ENCODE assay signal across 9 cellular contexts in the genomic region with DNA sequence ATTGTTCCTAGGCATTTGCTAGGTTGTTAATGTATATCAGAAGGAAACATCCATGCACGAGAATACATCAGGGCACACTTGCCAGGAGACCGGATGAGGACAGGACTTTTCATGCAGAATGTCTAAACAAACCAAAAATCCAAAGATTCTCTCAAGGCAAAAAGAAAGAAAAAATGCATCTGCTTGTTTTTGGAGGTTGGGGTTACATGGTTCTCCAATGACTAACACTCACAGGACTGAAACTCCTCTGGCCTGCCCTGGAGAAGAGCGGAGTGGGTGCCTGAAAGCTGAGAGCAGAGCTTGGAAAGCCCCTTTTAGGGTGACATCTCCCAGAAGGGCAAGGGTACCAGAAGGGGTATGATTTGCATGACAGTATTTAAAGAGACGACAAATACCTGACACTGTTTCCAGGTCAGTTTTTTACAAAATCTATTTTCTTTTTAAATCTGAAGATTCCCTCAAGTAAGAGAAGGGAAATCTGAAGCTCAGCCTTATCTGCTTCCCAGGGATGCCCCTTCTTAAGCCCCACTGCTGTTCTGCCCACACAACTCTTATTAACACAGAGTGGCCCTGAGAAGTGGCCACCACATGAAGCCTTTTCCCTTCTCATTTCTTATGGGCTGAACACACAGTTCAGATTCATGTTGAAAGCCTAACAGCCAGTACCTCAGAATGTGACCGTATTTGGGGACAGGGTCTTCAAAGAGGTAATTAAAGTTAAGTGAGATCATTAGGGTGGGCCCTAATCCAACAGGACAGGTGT.
A peak's percentile ranks its signal among the peaks of the same experiment; 100 is the strongest.
DNase-seq lines count a peak whose midpoint lies in the region; ATAC-seq and TF ChIP-seq lines count a peak whose summit lies in the region.
"Had no signal": no experiment of that assay in that cellular context is flagged by ENCODE, and none has a peak within 500 bp of the region (broad histone marks: within the 10 kb centered on the region; RNA-seq: fewer than 3 reads in every experiment).

No MANE protein-coding gene starts in this region.

- H3K36me3 ChIP-seq in gastroesophageal sphincter: peaks cover 0 to 13% of the 10 kb centered on the region in 2 donors

- H3K4me3 ChIP-seq in gastroesophageal sphincter: no peak overlapping the region

- H3K27me3 ChIP-seq in gastroesophageal sphincter: no peaks in the 10 kb centered on the region

- TF ChIP-seq POLR2A in gastroesophageal sphincter (IDR thresholded peaks at IDR 0.05): no peak

- no peaks in the 10 kb centered on the region for H3K9me3 ChIP-seq in gastroesophageal sphincter

- H3K27ac ChIP-seq in gastroesophageal sphincter: no peak overlapping the region

- TF ChIP-seq CTCF in gastroesophageal sphincter (IDR thresholded peaks at IDR 0.05): no peak

- 78 to 82% methylated on average over 4 to 5 of the region's 5 CpGs for WGBS in gastroesophageal sphincter (ENCODE audit: low coverage in 1 of 2), 2 donors

- DNase-seq in EL: peak; percentile 83
- peak; percentile 81 for DNase-seq in fibroblast of peridontal ligament (ENCODE audit: extremely low read depth)
- no peak for DNase-seq in NCI-H2107 (lab: John Stamatoyannopoulos, UW)
- DNase-seq in 8988T: no peak
- no peak for DNase-seq in C1 segment of cervical spinal cord (lab: John Stamatoyannopoulos, UW)
- DNase-seq: Right ventricle myocardium superior had no signal

- ATAC-seq in GM21360 (IDR thresholded peaks at IDR 0.05; ENCODE audit: unreplicated experiment) (peak; percentile 94), HG03432 (IDR thresholded peaks at IDR 0.05; ENCODE audit: unreplicated experiment) (peak; percentile 95), gastroesophageal sphincter (no peak)

- H3K4me1 ChIP-seq in gastroesophageal sphincter: peaks cover 0 to 19% (median 0%) of the 10 kb centered on the region in 3 donors

- TF ChIP-seq EP300 in gastroesophageal sphincter (IDR thresholded peaks at IDR 0.05): no peak

Comparison
In these comparisons a context has a peak if more than half of its experiments do, and no peak if none do; other contexts are left out.
1. DNase-seq: peak in EL (single experiment) and fibroblast of peridontal ligament (single experiment); none in NCI-H2107 (single experiment), 8988T (single experiment) and C1 segment of cervical spinal cord (0 of 14).